21 cellular contexts compared by ENCODE assay signal in genomic region chr11:85021066-85021465, GRCh38.
"Had no signal": no experiment of that assay in that cellular context is flagged by ENCODE, and none has a peak within 500 bp of the region (broad histone marks: within the 10 kb centered on the region; RNA-seq: fewer than 3 reads in every experiment).

No MANE protein-coding gene starts in this region.

- H3K4me1 ChIP-seq: pancreas, stomach, tibial artery, upper lobe of left lung, uterus had no signal

- H3K9me3 ChIP-seq: heart left ventricle, pancreas, tibial artery, upper lobe of left lung, uterus had no signal

- H3K4me3 Mint-ChIP-seq: naive B cell, nephron had no signal

- DNase-seq: dermis blood vessel endothelial cell; heart left ventricle; hippocampal formation; left colon; left ventricle myocardium superior; mesendoderm; naive B cell; occipital lobe; pancreas; right cardiac atrium; small intestine; stimulated activated CD4-positive, alpha-beta T cell treated with anti-CD3 and anti-CD28 coated beads, Interleukin-12 subunit alpha, Interleukin-12 subunit beta, amount 100 ng/mL, for 4 hours; stimulated activated naive CD4-positive, alpha-beta T cell; stomach; substantia nigra; tibial artery; upper lobe of left lung; uterus had no signal

- H3K27me3 Mint-ChIP-seq: naive B cell, progenitor cell of endocrine pancreas had no signal

- H3K36me3 Mint-ChIP-seq: naive B cell had no signal

- H3K27ac ChIP-seq: heart left ventricle, pancreas, stomach, tibial artery, upper lobe of left lung, uterus had no signal

- H3K27me3 ChIP-seq: heart left ventricle, pancreas, stomach, tibial artery, upper lobe of left lung, uterus had no signal

- ATAC-seq: heart left ventricle, left colon, left ventricle myocardium superior, pancreas, right cardiac atrium had no signal

- H3K27ac Mint-ChIP-seq: naive B cell, nephron, progenitor cell of endocrine pancreas had no signal

- H3K36me3 ChIP-seq: heart left ventricle, pancreas, stomach, tibial artery, upper lobe of left lung, uterus had no signal

- H3K4me3 ChIP-seq: heart left ventricle, lung, pancreas, stomach, tibial artery, upper lobe of left lung, uterus had no signal

- H3K4me1 Mint-ChIP-seq: naive B cell had no signal
